21 cellular contexts compared by ENCODE assay signal in the genomic region with DNA sequence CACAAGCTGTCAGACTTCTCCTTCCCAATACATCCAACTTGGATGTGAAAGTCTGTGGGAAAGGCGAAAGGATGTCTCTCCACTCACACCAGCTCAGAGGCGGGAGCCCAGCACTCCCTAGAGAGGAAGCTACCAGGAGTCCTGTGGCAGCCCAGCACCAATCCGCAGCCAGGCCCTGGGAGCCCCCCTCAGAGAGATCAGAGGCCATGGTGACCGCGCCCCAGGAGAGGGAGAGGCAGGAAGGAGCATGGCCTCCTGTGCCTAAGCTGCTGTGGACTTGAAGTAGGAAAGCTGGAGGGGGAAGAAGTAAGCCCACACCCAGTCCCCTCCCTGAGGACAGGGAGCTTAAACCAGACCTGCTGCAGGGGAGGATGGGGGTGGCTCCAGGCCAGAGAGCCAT. TPM values are rescaled to one million over a fixed set of nuclear protein-coding genes. Genes with fewer than 3 reads are reported as not detected.
DNase-seq lines count a peak whose midpoint lies in the region; ATAC-seq, FAIRE-seq and TF ChIP-seq lines count a peak whose summit lies in the region.
"Had no signal": no experiment of that assay in that cellular context is flagged by ENCODE, and none has a peak within 500 bp of the region (broad histone marks: within the 10 kb centered on the region; RNA-seq: fewer than 3 reads in every experiment).

No MANE protein-coding gene starts in this region.

- no peak for TF ChIP-seq RAD21 in liver (IDR thresholded peaks at IDR 0.05)
- TF ChIP-seq RAD21 in HepG2 (CRISPR knock-in tag; IDR thresholded peaks at IDR 0.05) = no peak

- H3K27ac ChIP-seq in liver (ENCODE audit: low read depth in 1 of 2, low read length in 2 of 2) (no peak overlapping the region), HepG2 (ENCODE audit: extremely low read length, insufficient read depth, low read length) (no peak overlapping the region), right cardiac atrium (ENCODE audit: low read length) (no peak overlapping the region)
- H3K27ac ChIP-seq: KMS-11 had no signal

- no peak for FAIRE-seq in HepG2 (lab: Jason Lieb, UNC)
- FAIRE-seq: HTR-8/SVneo, RCC 7860 had no signal

- in situ Hi-C loops in HepG2 (cut with HindIII; ENCODE audit: extremely low pct_ligation_motif_present, low pct_unique_long_range_greater_than_20kb) = no loop called here

- TF ChIP-seq CTCF in liver (IDR thresholded peaks at IDR 0.05; ENCODE audit: low read depth, low read length, missing input control) (no peak), HepG2 (CRISPR knock-in tag; IDR thresholded peaks at IDR 0.05) (no peak), GM20000 (IDR thresholded peaks at IDR 0.05; ENCODE audit: extremely low read depth, missing control alignments) (no peak)

- no peak overlapping the region for H2AFZ ChIP-seq in HepG2 (ENCODE audit: low read length)

- peaks cover 0 to 4% (median 0%) of the 10 kb centered on the region in 4 donors for H3K9me3 ChIP-seq in liver (ENCODE audit: control insufficient read depth in 4 of 4, low read length in 3 of 4)
- H3K9me3 ChIP-seq in HepG2 (ENCODE audit: low read length) = no peaks in the 10 kb centered on the region
- no peaks in the 10 kb centered on the region for H3K9me3 ChIP-seq in right cardiac atrium (ENCODE audit: control insufficient read depth, low read length)

- intact Hi-C loops in HepG2 (cut with micrococcal nuclease; ENCODE audit: unreplicated experiment) = no loop called here
- intact Hi-C loops in cardiac septum (cut with DNase I) = no loop called here
- intact Hi-C loops in right cardiac atrium (cut with DNase I) = no loop called here

- POLR2A ChIA-PET in HepG2 (lab: Yijun Ruan, JAX) = no interaction called here

- H4K20me1 ChIP-seq in HepG2 (ENCODE audit: insufficient read depth, low read length) = no peaks in the 10 kb centered on the region

- no TSS peak for BruUV-seq in HepG2 (replicated peaks; lab: Mats Ljungman, UMichigan)

- H3K4me1 ChIP-seq in liver (ENCODE audit: control insufficient read depth in 4 of 4, insufficient read depth in 4 of 4, low read length in 3 of 4) = no peaks in the 10 kb centered on the region
- no peaks in the 10 kb centered on the region for H3K4me1 ChIP-seq in HepG2 (ENCODE audit: insufficient read depth, low read length)
- H3K4me1 ChIP-seq in right cardiac atrium (ENCODE audit: control insufficient read depth, insufficient read depth, low read length) = peaks cover 3% of the 10 kb centered on the region

- ATAC-seq in HepG2 = no peak
- peak; percentile 79 to 97 for ATAC-seq in right cardiac atrium
- ATAC-seq in HG03095 (IDR thresholded peaks at IDR 0.05; ENCODE audit: unreplicated experiment) = no peak
- ATAC-seq in HG03432 (IDR thresholded peaks at IDR 0.05; ENCODE audit: unreplicated experiment) = no peak

- no peaks in the 10 kb centered on the region for H3K79me2 ChIP-seq in HepG2 (ENCODE audit: insufficient read depth, low read length)

- H3K9ac ChIP-seq in liver (ENCODE audit: low read depth in 1 of 2, low read length in 2 of 2) = no peak overlapping the region
- H3K9ac ChIP-seq in HepG2 (ENCODE audit: insufficient read depth, low read depth, low read length) = no peak overlapping the region
- H3K9ac ChIP-seq: KMS-11 had no signal

- DNase-seq in HepG2 (ENCODE audit: low spot score) (no peak), cardiac septum (ENCODE audit: low spot score) (peak; percentile 85), right cardiac atrium (peak; percentile 81 to 86 (median 84)), GM20000 (ENCODE audit: low spot score) (no peak), inferior parietal cortex (ENCODE audit: extremely low spot score) (no peak)
- DNase-seq: H7, HFFc6, IMR-90, NCI-H1105, NCI-H146, NCI-H2029, NCI-H226, NCI-H524, OCI-M1 had no signal

- CTCF ChIA-PET in HepG2 (lab: Yijun Ruan, JAX; ENCODE audit: low intra/inter-chr PET ratio, low total read pairs) = no interaction called here

- H3K4me3 ChIP-seq in liver (ENCODE audit: low read depth in 1 of 3, low read length in 3 of 3) (no peak overlapping the region), HepG2 (replicated peaks in 1 of 3; ENCODE audit: insufficient read depth in 1 of 3, low read depth in 2 of 3, low read length in 3 of 3) (no peak overlapping the region), right cardiac atrium (ENCODE audit: low read length) (no peak overlapping the region)

- H3K4me2 ChIP-seq in HepG2 (ENCODE audit: low read depth, low read length) = no peak overlapping the region
- H3K4me2 ChIP-seq: KMS-11 had no signal

- no peak for TF ChIP-seq POLR2A in HepG2 (IDR thresholded peaks at IDR 0.05; ENCODE audit: insufficient read depth in 1 of 2, low read depth in 2 of 2, low read length in 2 of 2)

- TF ChIP-seq EP300 in HepG2 (IDR thresholded peaks at IDR 0.05; ENCODE audit: low read depth in 2 of 2, low read length in 2 of 2) = no peak
- TF ChIP-seq EP300 in HepG2 (CRISPR knock-in tag; IDR thresholded peaks at IDR 0.05; ENCODE audit: borderline replicate concordance) = no peak

- H3K36me3 ChIP-seq in liver (ENCODE audit: control insufficient read depth in 4 of 4, insufficient read depth in 3 of 4, low read depth in 1 of 4, low read length in 3 of 4) (no peaks in the 10 kb centered on the region), HepG2 (replicated peaks in 1 of 2; ENCODE audit: control insufficient read depth in 1 of 2, insufficient read depth in 2 of 2, low read length in 2 of 2) (no peaks in the 10 kb centered on the region)

- WGBS in liver = 66% methylated on average over 5 of the region's 5 CpGs
- 5% methylated on average over 4 of the region's 5 CpGs for WGBS in HepG2 (ENCODE audit: low lambda C conversion rate)
- whole genome bisulfite sequencing in right cardiac atrium = 62% methylated on average over 5 of the region's 5 CpGs

- no peaks in the 10 kb centered on the region for H3K27me3 ChIP-seq in liver (ENCODE audit: control insufficient read depth in 4 of 4, insufficient read depth in 4 of 4, low read length in 3 of 4)
- H3K27me3 ChIP-seq in HepG2 (ENCODE audit: control insufficient read depth in 1 of 2, insufficient read depth in 2 of 2, low read length in 2 of 2) = peaks cover 11 to 63% of the 10 kb centered on the region in 2 experiments; a peak in 4 of 5 replicates
- H3K27me3 ChIP-seq in right cardiac atrium (ENCODE audit: control insufficient read depth, insufficient read depth) = no peaks in the 10 kb centered on the region

TF ChIP-seq in liver, 16 proteins besides CTCF, POLR2A, EP300 and RAD21:
- TF ChIP-seq NR2F2 (IDR thresholded peaks at IDR 0.05) = peak; percentile 34
- TF ChIP-seq EGR1 (IDR thresholded peaks at IDR 0.05; ENCODE audit: low read depth in 2 of 2) = no peak

TF ChIP-seq in HepG2, 621 proteins besides CTCF, POLR2A, EP300 and RAD21:
- TF ChIP-seq, protein P1, sequence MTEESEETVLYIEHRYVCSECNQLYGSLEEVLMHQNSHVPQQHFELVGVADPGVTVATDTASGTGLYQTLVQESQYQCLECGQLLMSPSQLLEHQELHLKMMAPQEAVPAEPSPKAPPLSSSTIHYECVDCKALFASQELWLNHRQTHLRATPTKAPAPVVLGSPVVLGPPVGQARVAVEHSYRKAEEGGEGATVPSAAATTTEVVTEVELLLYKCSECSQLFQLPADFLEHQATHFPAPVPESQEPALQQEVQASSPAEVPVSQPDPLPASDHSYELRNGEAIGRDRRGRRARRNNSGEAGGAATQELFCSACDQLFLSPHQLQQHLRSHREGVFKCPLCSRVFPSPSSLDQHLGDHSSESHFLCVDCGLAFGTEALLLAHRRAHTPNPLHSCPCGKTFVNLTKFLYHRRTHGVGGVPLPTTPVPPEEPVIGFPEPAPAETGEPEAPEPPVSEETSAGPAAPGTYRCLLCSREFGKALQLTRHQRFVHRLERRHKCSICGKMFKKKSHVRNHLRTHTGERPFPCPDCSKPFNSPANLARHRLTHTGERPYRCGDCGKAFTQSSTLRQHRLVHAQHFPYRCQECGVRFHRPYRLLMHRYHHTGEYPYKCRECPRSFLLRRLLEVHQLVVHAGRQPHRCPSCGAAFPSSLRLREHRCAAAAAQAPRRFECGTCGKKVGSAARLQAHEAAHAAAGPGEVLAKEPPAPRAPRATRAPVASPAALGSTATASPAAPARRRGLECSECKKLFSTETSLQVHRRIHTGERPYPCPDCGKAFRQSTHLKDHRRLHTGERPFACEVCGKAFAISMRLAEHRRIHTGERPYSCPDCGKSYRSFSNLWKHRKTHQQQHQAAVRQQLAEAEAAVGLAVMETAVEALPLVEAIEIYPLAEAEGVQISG (CRISPR knock-in tag; IDR thresholded peaks at IDR 0.05) = no peak
- no peak for TF ChIP-seq FOXJ3 (CRISPR knock-in tag; IDR thresholded peaks at IDR 0.05; ENCODE audit: borderline replicate concordance)
- TF ChIP-seq KLF16 (CRISPR knock-in tag; IDR thresholded peaks at IDR 0.05) = no peak

RNA-seq across cellular contexts. Expression of a gene that starts 24.4 kb away (rescaled TPM):
- total RNA-seq in liver = under 1 TPM; 0.09 to 0.33 TPM
- polyA plus RNA-seq in liver = under 1 TPM in 1 of 2 donors, not detected in 1; 0.07 TPM
- total RNA-seq in HepG2 (2016; rRNA removed; fragmentation: Illumina TruSeq; extraction: Trizol) = not detected in 2 replicates
- total RNA-seq in HepG2 (2016; cell fraction: cytosol; rRNA removed; fragmentation: Illumina TruSeq; extraction: Trizol; ENCODE audit: low read depth) = not detected in 2 replicates
- total RNA-seq in HepG2 (2016; cell fraction: insoluble cytoplasmic fraction; rRNA removed; fragmentation: Illumina TruSeq; extraction: Trizol) = not detected in 2 replicates
- 0.09 TPM in 1 of 2 replicates, not detected in the other for total RNA-seq in HepG2 (2016; cell fraction: membrane; rRNA removed; fragmentation: Illumina TruSeq; extraction: Trizol)
- total RNA-seq in HepG2 (2016; cell fraction: nucleus; rRNA removed; fragmentation: Illumina TruSeq; extraction: Trizol) = not detected in 2 replicates
- not detected in 2 replicates for polyA plus RNA-seq in HepG2 (2011; rRNA removed)
- polyA plus RNA-seq in HepG2 (2011; cell fraction: cytosol; rRNA removed) = not detected in 2 replicates
- polyA plus RNA-seq in HepG2 (2011; cell fraction: nucleus; rRNA removed) = 0.19 and 0.21 TPM in 2 replicates
- not detected in 2 replicates for polyA plus RNA-seq in HepG2 (2012)
- polyA plus RNA-seq in HepG2 (2016; cell fraction: cytosol; fragmentation: Illumina TruSeq; extraction: Trizol; ENCODE audit: low read depth) = not detected in 2 replicates
- polyA plus RNA-seq in HepG2 (2016; cell fraction: insoluble cytoplasmic fraction; fragmentation: Illumina TruSeq; extraction: Trizol; ENCODE audit: low read depth) = not detected in 2 replicates
- not detected in 2 replicates for polyA plus RNA-seq in HepG2 (2016; cell fraction: membrane; fragmentation: Illumina TruSeq; extraction: Trizol; ENCODE audit: low read depth)
- polyA plus RNA-seq in HepG2 (2016; cell fraction: nucleus; fragmentation: Illumina TruSeq; extraction: Trizol; ENCODE audit: insufficient read depth, low read depth) = not detected in 2 replicates
- polyA minus RNA-seq in HepG2 (2011; rRNA and poly(A)+ RNA removed; ENCODE audit: low replicate concordance) = not detected in 2 replicates
- polyA minus RNA-seq in HepG2 (2011; cell fraction: cytosol; rRNA and poly(A)+ RNA removed) = not detected in 2 replicates
- polyA minus RNA-seq in HepG2 (2011; cell fraction: nucleus; rRNA and poly(A)+ RNA removed) = not detected in 2 replicates
- total RNA-seq in cardiac septum = 85.3 TPM
- total RNA-seq in right cardiac atrium = 10 to 100 TPM; 40.1 to 58.9 (median 54.3) TPM
- 27.8 TPM for polyA plus RNA-seq in right cardiac atrium
- total RNA-seq: HFFc6 had no signal
- polyA plus RNA-seq: AG04450 had no signal

Comparison
In these comparisons a context has a peak if more than half of its experiments do, and no peak if none do; other contexts are left out.
1. ATAC-seq: peak in right cardiac atrium (2 of 2); none in HepG2 (single experiment), HG03095 (single experiment) and HG03432 (single experiment).
2. DNase-seq: peak in cardiac septum (single experiment) and right cardiac atrium (3 of 3); none in HepG2 (single experiment), GM20000 (single experiment) and inferior parietal cortex (single experiment).
3. RNA of a gene that starts 24.4 kb away (total RNA-seq): 85.3 TPM in cardiac septum (single experiment) and 40.1 to 58.9 TPM in right cardiac atrium; 0.09 to 0.33 TPM in liver and 0.09 TPM in HepG2; every median in the first group is over 10 times any median in the second.